9 cellular contexts compared by ENCODE assay signal in the genomic region with DNA sequence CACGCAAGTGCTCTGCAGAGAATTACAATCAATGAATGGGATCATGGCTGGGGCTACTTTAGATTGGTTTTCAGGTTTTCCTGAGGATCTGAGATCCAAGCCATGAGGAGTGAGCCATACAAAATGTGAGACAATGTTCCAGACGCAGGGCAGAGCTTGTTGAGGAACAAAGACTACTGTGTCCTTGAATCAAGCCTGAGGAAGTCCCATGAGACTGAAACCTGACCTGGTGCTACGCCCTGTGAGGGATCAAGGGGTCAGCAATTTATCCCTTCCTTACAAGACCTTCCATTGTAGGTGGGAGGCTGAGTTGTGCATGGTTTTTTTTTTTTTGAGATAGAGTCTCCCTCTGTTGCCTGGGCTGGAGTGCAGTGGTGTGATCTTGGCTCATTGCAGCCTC. TPM values are rescaled to one million over a fixed set of nuclear protein-coding genes. Genes with fewer than 3 reads are reported as not detected.
DNase-seq lines count a peak whose midpoint lies in the region; ATAC-seq and TF ChIP-seq lines count a peak whose summit lies in the region.
"Had no signal": no experiment of that assay in that cellular context is flagged by ENCODE, and none has a peak within 500 bp of the region (broad histone marks: within the 10 kb centered on the region; RNA-seq: fewer than 3 reads in every experiment).

No MANE protein-coding gene starts in this region.

- peaks cover 5% of the 10 kb centered on the region for H3K36me3 ChIP-seq in Caco-2 (ENCODE audit: control insufficient read depth, insufficient read depth, low read length)
- H3K36me3 ChIP-seq in HUES6 (ENCODE audit: control insufficient read depth, insufficient read depth, low read length): peaks cover 39% of the 10 kb centered on the region
- H3K36me3 ChIP-seq in naive thymus-derived CD4-positive, alpha-beta T cell (ENCODE audit: control insufficient read depth in 2 of 3, insufficient read depth in 3 of 3, low read length in 3 of 3): peaks cover 0 to 34% (median 3%) of the 10 kb centered on the region in 3 experiments

- H3K4me1 ChIP-seq in Caco-2 (peaks cover 5% of the 10 kb centered on the region), HUES6 (ENCODE audit: control insufficient read depth, insufficient read depth, low read length) (peaks cover 18% of the 10 kb centered on the region)
- H3K4me1 ChIP-seq in naive thymus-derived CD4-positive, alpha-beta T cell (ENCODE audit: control insufficient read depth in 2 of 2, insufficient read depth in 2 of 2, low read length in 2 of 2): peaks cover 6 to 9% of the 10 kb centered on the region in 2 donors

- BruUV-seq in Caco-2 (replicated peaks; lab: Mats Ljungman, UMichigan): no TSS peak

- DNase-seq in Caco-2 (no peak), HK-2 (ENCODE audit: unreplicated experiment) (no peak), OCI-M1 (lab: John Stamatoyannopoulos, UW) (no peak)
- DNase-seq in activated CD8-positive, alpha-beta T cell treated with anti-CD3 and anti-CD28 coated beads, Interleukin-2, amount 10 ng/mL, durations not matched to agents 7 days and 5 days: no peak
- DNase-seq in naive thymus-derived CD4-positive, alpha-beta T cell: no peak
- DNase-seq: activated CD4-positive, alpha-beta T cell treated with anti-CD3 and anti-CD28 coated beads for 4 hours; NCI-H510A had no signal

- CTCF ChIA-PET in Caco-2 (lab: Charles Lee): no interaction called here
- CTCF ChIA-PET in activated CD8-positive, alpha-beta T cell treated with anti-CD3 and anti-CD28 coated beads, Interleukin-2, amount 10 ng/mL, durations not matched to agents 7 days and 5 days (lab: Charles Lee): interaction anchor here (1.9 kb wide), 1 partner anchor 329 kb away, joined by 4 read pairs; no protein-coding TSS in a partner anchor
- CTCF ChIA-PET in naive thymus-derived CD4-positive, alpha-beta T cell (lab: Charles Lee): no interaction called here

- H3K27me3 ChIP-seq in Caco-2 (replicated peaks; ENCODE audit: control insufficient read depth, insufficient read depth, low read length) (no peaks in the 10 kb centered on the region), HUES6 (ENCODE audit: control insufficient read depth, insufficient read depth, low read length) (no peaks in the 10 kb centered on the region)
- H3K27me3 ChIP-seq in naive thymus-derived CD4-positive, alpha-beta T cell (ENCODE audit: control insufficient read depth in 2 of 2, insufficient read depth in 2 of 2, low read length in 2 of 2): no peaks in the 10 kb centered on the region

- H3K27ac ChIP-seq in HUES6 (ENCODE audit: low read depth, low read length): no peak overlapping the region
- H3K27ac ChIP-seq in naive thymus-derived CD4-positive, alpha-beta T cell (ENCODE audit: low read depth, low read length): no peak overlapping the region

- peak overlapping the region; percentile 3 for H3K9ac ChIP-seq in HUES6 (ENCODE audit: low read length)

- peaks cover 14% of the 10 kb centered on the region for H3K4me1 Mint-ChIP-seq in Caco-2 (ENCODE audit: low read depth, unreplicated experiment)
- H3K4me1 Mint-ChIP-seq in activated CD8-positive, alpha-beta T cell treated with anti-CD3 and anti-CD28 coated beads, Interleukin-2, amount 10 ng/mL, durations not matched to agents 7 days and 5 days (ENCODE audit: low read depth): peaks cover 35% of the 10 kb centered on the region
- peaks cover 24 to 40% (median 28%) of the 10 kb centered on the region in 7 donors for H3K4me1 Mint-ChIP-seq in naive thymus-derived CD4-positive, alpha-beta T cell

- H3K27me3 Mint-ChIP-seq in Caco-2 (ENCODE audit: insufficient read depth, unreplicated experiment): no peaks in the 10 kb centered on the region
- no peaks in the 10 kb centered on the region for H3K27me3 Mint-ChIP-seq in activated CD8-positive, alpha-beta T cell treated with anti-CD3 and anti-CD28 coated beads, Interleukin-2, amount 10 ng/mL, durations not matched to agents 7 days and 5 days (ENCODE audit: low read depth)
- H3K27me3 Mint-ChIP-seq in naive thymus-derived CD4-positive, alpha-beta T cell: no peaks in the 10 kb centered on the region

- ATAC-seq in activated CD8-positive, alpha-beta T cell treated with anti-CD3 and anti-CD28 coated beads, Interleukin-2, amount 10 ng/mL, durations not matched to agents 7 days and 5 days: no peak
- ATAC-seq in naive thymus-derived CD4-positive, alpha-beta T cell: no peak
- no peak for ATAC-seq in GM18505 (IDR thresholded peaks at IDR 0.05; ENCODE audit: unreplicated experiment)

- intact Hi-C loops in Caco-2 (cut with micrococcal nuclease; ENCODE audit: unreplicated experiment): no loop called here
- intact Hi-C loops in naive thymus-derived CD4-positive, alpha-beta T cell (cut with micrococcal nuclease): loop anchor here in 1 of 2 donors (10.0 kb wide), 1 partner anchor 691 kb away; the partner anchor contains the start of gene SDHAF2

- H3K4me3 Mint-ChIP-seq in Caco-2 (ENCODE audit: unreplicated experiment): peak overlapping the region; percentile 98
- H3K4me3 Mint-ChIP-seq in activated CD8-positive, alpha-beta T cell treated with anti-CD3 and anti-CD28 coated beads, Interleukin-2, amount 10 ng/mL, durations not matched to agents 7 days and 5 days: peak overlapping the region; percentile 87
- peak overlapping the region in 8 of 10 donors; percentile 32 to 95 (median 92) for H3K4me3 Mint-ChIP-seq in naive thymus-derived CD4-positive, alpha-beta T cell

- TF ChIP-seq CTCF in Caco-2 (IDR thresholded peaks at IDR 0.05; ENCODE audit: insufficient read depth in 1 of 2, low read depth in 1 of 2, low read length in 1 of 2, severe bottlenecking in 1 of 2, unreplicated experiment in 1 of 2): no peak

- no peak for TF ChIP-seq POLR2A in GM18505 (IDR thresholded peaks at IDR 0.05; ENCODE audit: borderline replicate concordance, extremely low read depth, insufficient read depth, insufficient read length)

- H3K9me3 ChIP-seq in Caco-2 (no peaks in the 10 kb centered on the region), HUES6 (ENCODE audit: control insufficient read depth, insufficient read depth, low read depth, low read length) (no peaks in the 10 kb centered on the region)
- no peaks in the 10 kb centered on the region for H3K9me3 ChIP-seq in naive thymus-derived CD4-positive, alpha-beta T cell (ENCODE audit: control insufficient read depth in 2 of 3, low read length in 3 of 3)

- no peak overlapping the region for H3K27ac Mint-ChIP-seq in Caco-2 (ENCODE audit: unreplicated experiment)
- no peak overlapping the region for H3K27ac Mint-ChIP-seq in activated CD8-positive, alpha-beta T cell treated with anti-CD3 and anti-CD28 coated beads, Interleukin-2, amount 10 ng/mL, durations not matched to agents 7 days and 5 days
- peak overlapping the region in 2 of 9 donors; percentile 27 to 29 for H3K27ac Mint-ChIP-seq in naive thymus-derived CD4-positive, alpha-beta T cell

- no peaks in the 10 kb centered on the region for H3K9me3 Mint-ChIP-seq in Caco-2 (ENCODE audit: unreplicated experiment)
- H3K9me3 Mint-ChIP-seq in activated CD8-positive, alpha-beta T cell treated with anti-CD3 and anti-CD28 coated beads, Interleukin-2, amount 10 ng/mL, durations not matched to agents 7 days and 5 days (ENCODE audit: insufficient read depth): no peaks in the 10 kb centered on the region
- no peaks in the 10 kb centered on the region for H3K9me3 Mint-ChIP-seq in naive thymus-derived CD4-positive, alpha-beta T cell

- no peak overlapping the region for H3K4me3 ChIP-seq in Caco-2 (ENCODE audit: low read depth, low read length)
- peak overlapping the region; percentile 99; the same call in 1 of the 2 replicates for H3K4me3 ChIP-seq in HUES6 (ENCODE audit: low read depth, low read length)
- no peak overlapping the region for H3K4me3 ChIP-seq in naive thymus-derived CD4-positive, alpha-beta T cell (ENCODE audit: low read length)

- POLR2A ChIA-PET in Caco-2 (lab: Charles Lee): no interaction called here
- POLR2A ChIA-PET in activated CD8-positive, alpha-beta T cell treated with anti-CD3 and anti-CD28 coated beads, Interleukin-2, amount 10 ng/mL, durations not matched to agents 7 days and 5 days (lab: Charles Lee): no interaction called here
- POLR2A ChIA-PET in naive thymus-derived CD4-positive, alpha-beta T cell (lab: Charles Lee): no interaction called here

- H3K36me3 Mint-ChIP-seq in Caco-2 (ENCODE audit: insufficient read depth, unreplicated experiment): peaks cover 46% of the 10 kb centered on the region
- peaks cover 50% of the 10 kb centered on the region for H3K36me3 Mint-ChIP-seq in activated CD8-positive, alpha-beta T cell treated with anti-CD3 and anti-CD28 coated beads, Interleukin-2, amount 10 ng/mL, durations not matched to agents 7 days and 5 days (ENCODE audit: low read depth)
- peaks cover 2 to 18% (median 5%) of the 10 kb centered on the region in 5 donors for H3K36me3 Mint-ChIP-seq in naive thymus-derived CD4-positive, alpha-beta T cell

RNA-seq across cellular contexts. Expression of gene INCENP, which starts 2.1 kb away (rescaled TPM):
- 101 and 110 TPM in 2 replicates for total RNA-seq in Caco-2 (2022)
- total RNA-seq in activated CD8-positive, alpha-beta T cell treated with anti-CD3 and anti-CD28 coated beads, Interleukin-2, amount 10 ng/mL, durations not matched to agents 7 days and 5 days: 100 to 1,000 TPM; 195 to 211 TPM
- total RNA-seq in naive thymus-derived CD4-positive, alpha-beta T cell: 100 to 1,000 TPM in 1 of 5 experiments, 10 to 100 TPM in 4; 18.6 to 124 (median 25.6) TPM
- 1 to 10 TPM; 2.8 to 4.0 TPM for polyA plus RNA-seq in naive thymus-derived CD4-positive, alpha-beta T cell
